Comparison of ENCODE assay signal across 15 cellular contexts in genomic region chr18:77092104-77093066, GRCh38. TPM values are rescaled to one million over a fixed set of nuclear protein-coding genes. Genes with fewer than 3 reads are reported as not detected.
DNase-seq lines count a peak whose midpoint lies in the region; ATAC-seq and TF ChIP-seq lines count a peak whose summit lies in the region.
"Had no signal": no experiment of that assay in that cellular context is flagged by ENCODE, and none has a peak within 500 bp of the region (broad histone marks: within the 10 kb centered on the region; RNA-seq: fewer than 3 reads in every experiment).

No MANE protein-coding gene starts in this region.

- no peaks in the 10 kb centered on the region for H3K9me3 Mint-ChIP-seq in CD4-positive, alpha-beta T cell
- H3K9me3 Mint-ChIP-seq in activated T-helper 2 cell treated with anti-CD3 and anti-CD28 coated beads, Interferon-gamma antibody, Interleukin-2, Interleukin-4, amounts not matched to agents 10 μg/mL and 5 μg/mL and 100 μg/mL, durations not matched to agents 14 hours and 24 hours and 36 hours, result no peaks in the 10 kb centered on the region
- H3K9me3 Mint-ChIP-seq in natural killer cell treated with Interleukin-12 subunit alpha and Interleukin-12 subunit beta and Interleukin-15 and Interleukin-18, amount 100 ng/mL, for 72 hours, result no peaks in the 10 kb centered on the region

- peaks cover 69% of the 10 kb centered on the region for H3K4me1 Mint-ChIP-seq in CD4-positive, alpha-beta T cell (ENCODE audit: low read depth)
- H3K4me1 Mint-ChIP-seq in activated T-helper 2 cell treated with anti-CD3 and anti-CD28 coated beads, Interferon-gamma antibody, Interleukin-2, Interleukin-4, amounts not matched to agents 10 μg/mL and 5 μg/mL and 100 μg/mL, durations not matched to agents 14 hours and 24 hours and 36 hours (ENCODE audit: low read depth), result peaks cover 38% of the 10 kb centered on the region
- peaks cover 68 to 83% of the 10 kb centered on the region in 2 donors for H3K4me1 Mint-ChIP-seq in natural killer cell treated with Interleukin-12 subunit alpha and Interleukin-12 subunit beta and Interleukin-15 and Interleukin-18, amount 100 ng/mL, for 72 hours (ENCODE audit: low read depth in 2 of 2)

- POLR2A ChIA-PET in CD4-positive, alpha-beta T cell (lab: Charles Lee), result no interaction called here

- no peak overlapping the region for H3K4me2 ChIP-seq in BLaER1 treated with 17β-estradiol and CSF1 and Interleukin-3, amounts not matched to agents 10 nM and 100 nM

- peaks cover 29 to 88% (median 57%) of the 10 kb centered on the region in 11 experiments; a peak in 21 of 22 replicates for H4K20me1 ChIP-seq in BLaER1 treated with 17β-estradiol and CSF1 and Interleukin-3, amounts not matched to agents 10 nM and 100 nM

- H3K9ac ChIP-seq in BLaER1 treated with 17β-estradiol and CSF1 and Interleukin-3, amounts not matched to agents 10 nM and 100 nM, result peak overlapping the region in 2 of 11 experiments; percentile 12 to 16; a peak in 1 of 22 replicates
- H3K9ac ChIP-seq: GM23248 had no signal

- no peaks in the 10 kb centered on the region for H3K27me3 Mint-ChIP-seq in CD4-positive, alpha-beta T cell
- no peaks in the 10 kb centered on the region for H3K27me3 Mint-ChIP-seq in activated T-helper 2 cell treated with anti-CD3 and anti-CD28 coated beads, Interferon-gamma antibody, Interleukin-2, Interleukin-4, amounts not matched to agents 10 μg/mL and 5 μg/mL and 100 μg/mL, durations not matched to agents 14 hours and 24 hours and 36 hours (ENCODE audit: low read depth)
- no peaks in the 10 kb centered on the region for H3K27me3 Mint-ChIP-seq in natural killer cell treated with Interleukin-12 subunit alpha and Interleukin-12 subunit beta and Interleukin-15 and Interleukin-18, amount 100 ng/mL, for 72 hours

- no peak for TF ChIP-seq CTCF in CD4-positive, alpha-beta T cell (IDR thresholded peaks at IDR 0.05)

- DNase-seq in CD4-positive, alpha-beta T cell, result no peak
- no peak for DNase-seq in activated T-helper 2 cell treated with anti-CD3 and anti-CD28 coated beads, Interferon-gamma antibody, Interleukin-2, Interleukin-4, amounts not matched to agents 10 μg/mL and 5 μg/mL and 100 μg/mL, durations not matched to agents 14 hours and 24 hours and 36 hours (ENCODE audit: low spot score)
- no peak for DNase-seq in natural killer cell treated with Interleukin-12 subunit alpha and Interleukin-12 subunit beta and Interleukin-15 and Interleukin-18, amount 100 ng/mL, for 72 hours (ENCODE audit: low spot score)
- no peak for DNase-seq in NCI-H1930 (lab: John Stamatoyannopoulos, UW)
- DNase-seq: activated naive CD4-positive, alpha-beta T cell treated with anti-CD3 and anti-CD28 coated beads, Interleukin-2, amount 50 U/mL, for 16 hours; BE2C; effector memory CD4-positive, alpha-beta T cell; GM23248; Karpas-422; NCI-H1436 treated with DMSO at 0.1 percent for 48 hours; NCI-H446; SJCRH30 had no signal

- no peak overlapping the region for H3K4me3 Mint-ChIP-seq in CD4-positive, alpha-beta T cell
- no peak overlapping the region for H3K4me3 Mint-ChIP-seq in activated T-helper 2 cell treated with anti-CD3 and anti-CD28 coated beads, Interferon-gamma antibody, Interleukin-2, Interleukin-4, amounts not matched to agents 10 μg/mL and 5 μg/mL and 100 μg/mL, durations not matched to agents 14 hours and 24 hours and 36 hours (ENCODE audit: low read depth)
- H3K4me3 Mint-ChIP-seq in natural killer cell treated with Interleukin-12 subunit alpha and Interleukin-12 subunit beta and Interleukin-15 and Interleukin-18, amount 100 ng/mL, for 72 hours, result peak overlapping the region; percentile 59

- H3K27me3 ChIP-seq in BLaER1 treated with 17β-estradiol and CSF1 and Interleukin-3, amounts not matched to agents 10 nM and 100 nM, result no peaks in the 10 kb centered on the region
- H3K27me3 ChIP-seq in CD4-positive, alpha-beta T cell (ENCODE audit: control insufficient read depth, insufficient read depth, low read length), result no peaks in the 10 kb centered on the region
- H3K27me3 ChIP-seq: BE2C, SJCRH30 had no signal

- H3K36me3 ChIP-seq in BLaER1 treated with 17β-estradiol and CSF1 and Interleukin-3, amounts not matched to agents 10 nM and 100 nM, result peaks cover 82 to 96% (median 89%) of the 10 kb centered on the region in 11 experiments
- H3K36me3 ChIP-seq: BE2C, SJCRH30 had no signal

- H3K27ac Mint-ChIP-seq in CD4-positive, alpha-beta T cell, result peak overlapping the region; percentile 25
- H3K27ac Mint-ChIP-seq in activated T-helper 2 cell treated with anti-CD3 and anti-CD28 coated beads, Interferon-gamma antibody, Interleukin-2, Interleukin-4, amounts not matched to agents 10 μg/mL and 5 μg/mL and 100 μg/mL, durations not matched to agents 14 hours and 24 hours and 36 hours, result peak overlapping the region; percentile 71
- H3K27ac Mint-ChIP-seq in natural killer cell treated with Interleukin-12 subunit alpha and Interleukin-12 subunit beta and Interleukin-15 and Interleukin-18, amount 100 ng/mL, for 72 hours, result peak overlapping the region; percentile 95 to 99

- intact Hi-C loops in CD4-positive, alpha-beta T cell (cut with DNase I, micrococcal nuclease), result no loop called here
- intact Hi-C loops in activated T-helper 2 cell treated with anti-CD3 and anti-CD28 coated beads, Interferon-gamma antibody, Interleukin-2, Interleukin-4, amounts not matched to agents 10 μg/mL and 5 μg/mL and 100 μg/mL, durations not matched to agents 14 hours and 24 hours and 36 hours (cut with micrococcal nuclease), result no loop called here

- H3K4me3 ChIP-seq in BLaER1 treated with 17β-estradiol and CSF1 and Interleukin-3, amounts not matched to agents 10 nM and 100 nM, result no peak overlapping the region
- H3K4me3 ChIP-seq: GM23248, SJCRH30 had no signal

- peaks cover 27 to 49% (median 37%) of the 10 kb centered on the region in 10 experiments for H3K4me1 ChIP-seq in BLaER1 treated with 17β-estradiol and CSF1 and Interleukin-3, amounts not matched to agents 10 nM and 100 nM
- H3K4me1 ChIP-seq: BE2C, SJCRH30 had no signal

- CTCF ChIA-PET in CD4-positive, alpha-beta T cell (lab: Charles Lee), result no interaction called here

- H3K9me3 ChIP-seq in BLaER1 treated with 17β-estradiol and CSF1 and Interleukin-3, amounts not matched to agents 10 nM and 100 nM (replicated peaks in 1 of 11), result peaks cover 0 to 25% (median 19%) of the 10 kb centered on the region in 11 experiments; a peak in 18 of 22 replicates
- no peaks in the 10 kb centered on the region for H3K9me3 ChIP-seq in CD4-positive, alpha-beta T cell (ENCODE audit: control insufficient read depth, low read length)
- H3K9me3 ChIP-seq: BE2C, SJCRH30 had no signal

- peak overlapping the region in 7 of 11 experiments; percentile 8 to 53 (median 40); a peak in 12 of 22 replicates for H3K27ac ChIP-seq in BLaER1 treated with 17β-estradiol and CSF1 and Interleukin-3, amounts not matched to agents 10 nM and 100 nM
- no peak overlapping the region for H3K27ac ChIP-seq in CD4-positive, alpha-beta T cell (ENCODE audit: low read depth, low read length)
- H3K27ac ChIP-seq: GM23248, SJCRH30 had no signal

- H3K36me3 Mint-ChIP-seq in CD4-positive, alpha-beta T cell (ENCODE audit: low read depth), result peaks cover 73% of the 10 kb centered on the region
- H3K36me3 Mint-ChIP-seq in activated T-helper 2 cell treated with anti-CD3 and anti-CD28 coated beads, Interferon-gamma antibody, Interleukin-2, Interleukin-4, amounts not matched to agents 10 μg/mL and 5 μg/mL and 100 μg/mL, durations not matched to agents 14 hours and 24 hours and 36 hours (ENCODE audit: low read depth), result peaks cover 48% of the 10 kb centered on the region
- H3K36me3 Mint-ChIP-seq in natural killer cell treated with Interleukin-12 subunit alpha and Interleukin-12 subunit beta and Interleukin-15 and Interleukin-18, amount 100 ng/mL, for 72 hours, result peaks cover 7% of the 10 kb centered on the region

- no peak for ATAC-seq in CD4-positive, alpha-beta T cell (ENCODE audit: poor library complexity)
- no peak for ATAC-seq in natural killer cell treated with Interleukin-12 subunit alpha and Interleukin-12 subunit beta and Interleukin-15 and Interleukin-18, amount 100 ng/mL, for 72 hours
- ATAC-seq in GM19467 (IDR thresholded peaks at IDR 0.05; ENCODE audit: unreplicated experiment) (no peak), GM18517 (IDR thresholded peaks at IDR 0.05; ENCODE audit: unreplicated experiment) (no peak)

RNA-seq across cellular contexts. Expression of gene MBP, which starts 40.2 kb away (rescaled TPM):
- total RNA-seq in CD4-positive, alpha-beta T cell, result 10 to 100 TPM; 75.4 to 79.2 TPM
- 53.7 and 54.3 TPM in 2 replicates for total RNA-seq in activated T-helper 2 cell treated with anti-CD3 and anti-CD28 coated beads, Interferon-gamma antibody, Interleukin-2, Interleukin-4, amounts not matched to agents 10 μg/mL and 5 μg/mL and 100 μg/mL, durations not matched to agents 14 hours and 24 hours and 36 hours
- total RNA-seq in natural killer cell treated with Interleukin-12 subunit alpha and Interleukin-12 subunit beta and Interleukin-15 and Interleukin-18, amount 100 ng/mL, for 72 hours, result 10 to 100 TPM; 62.5 to 77.6 TPM

Comparison
In these comparisons a context has a peak if more than half of its experiments do, and no peak if none do; other contexts are left out.
1. H3K27ac Mint-ChIP-seq: peak in every context shown above with its lines; median percentile 97 in natural killer cell treated with Interleukin-12 subunit alpha and Interleukin-12 subunit beta and Interleukin-15 and Interleukin-18, amount 100 ng/mL, for 72 hours; 71 in activated T-helper 2 cell treated with anti-CD3 and anti-CD28 coated beads, Interferon-gamma antibody, Interleukin-2, Interleukin-4, amounts not matched to agents 10 μg/mL and 5 μg/mL and 100 μg/mL, durations not matched to agents 14 hours and 24 hours and 36 hours; 25 in CD4-positive, alpha-beta T cell.